ENCODE assay signal across 9 cellular contexts in genomic region chr5:87243161-87243877, GRCh38. TPM values are rescaled to one million over a fixed set of nuclear protein-coding genes. Genes with fewer than 3 reads are reported as not detected.
A peak's percentile ranks its signal among the peaks of the same experiment; 100 is the strongest.
DNase-seq lines count a peak whose midpoint lies in the region; TF ChIP-seq lines count a peak whose summit lies in the region.
"Had no signal": no experiment of that assay in that cellular context is flagged by ENCODE, and none has a peak within 500 bp of the region (broad histone marks: within the 10 kb centered on the region; RNA-seq: fewer than 3 reads in every experiment).

No MANE protein-coding gene starts in this region.

- no peaks in the 10 kb centered on the region for H3K36me3 Mint-ChIP-seq in HFFc6 (ENCODE audit: low read depth)

- H3K27ac Mint-ChIP-seq in HFFc6 = peak overlapping the region; percentile 66
- H3K27ac Mint-ChIP-seq: activated T-cell treated with anti-CD3 and anti-CD28 coated beads, Interleukin-2, amount 50 U/mL, for 72 hours had no signal

- H3K36me3 ChIP-seq in uterus (no peaks in the 10 kb centered on the region), vagina (no peaks in the 10 kb centered on the region)

- DNase-seq in ACHN (peak; percentile 42), HFFc6 (peak; percentile 75), amniotic epithelial cell (ENCODE audit: low read depth) (peak; percentile 90), kidney glomerular epithelial cell (lab: John Stamatoyannopoulos, UW) (peak; percentile 66), uterus (no peak), NCI-H146 (lab: John Stamatoyannopoulos, UW) (no peak), vagina (ENCODE audit: extremely low spot score in 2 of 2) (no peak)
- no peak for DNase-seq in activated naive CD4-positive, alpha-beta T cell treated with anti-CD3 and anti-CD28 coated beads, Interleukin-2, amount 50 U/mL, for 16 hours
- DNase-seq: activated T-cell treated with anti-CD3 and anti-CD28 coated beads, Interleukin-2, amount 50 U/mL, for 72 hours had no signal

- H3K9me3 Mint-ChIP-seq in HFFc6 = no peaks in the 10 kb centered on the region

- intact Hi-C loops in uterus (cut with DNase I; ENCODE audit: low total_unique reads) = no loop called here
- intact Hi-C loops in vagina (cut with DNase I) = no loop called here

- H3K4me3 Mint-ChIP-seq in HFFc6 = no peak overlapping the region

- in situ Hi-C loops in ACHN (cut with HindIII; ENCODE audit: low pct_ligation_motif_present, low pct_unique_long_range_greater_than_20kb, low sequenced_read_pairs) = no loop called here

- H3K27ac ChIP-seq in uterus (no peak overlapping the region), vagina (no peak overlapping the region)

- TF ChIP-seq CTCF in HFFc6 (IDR thresholded peaks at IDR 0.05) = no peak
- no peak for TF ChIP-seq CTCF in uterus (IDR thresholded peaks at IDR 0.05)
- TF ChIP-seq CTCF in vagina (IDR thresholded peaks at IDR 0.05) = no peak

- H3K9me3 ChIP-seq in uterus = no peaks in the 10 kb centered on the region
- no peaks in the 10 kb centered on the region for H3K9me3 ChIP-seq in vagina

- H3K4me3 ChIP-seq in uterus (no peak overlapping the region), vagina (no peak overlapping the region)

- H3K4me1 Mint-ChIP-seq in HFFc6 (ENCODE audit: low read depth) = peaks cover 30% of the 10 kb centered on the region

- TF ChIP-seq POLR2A in uterus (IDR thresholded peaks at IDR 0.05) = no peak
- TF ChIP-seq POLR2A in vagina (IDR thresholded peaks at IDR 0.05) = no peak

- H3K4me1 ChIP-seq in uterus = no peaks in the 10 kb centered on the region
- no peaks in the 10 kb centered on the region for H3K4me1 ChIP-seq in vagina

- H3K27me3 ChIP-seq in uterus = no peaks in the 10 kb centered on the region
- no peaks in the 10 kb centered on the region for H3K27me3 ChIP-seq in vagina

- H3K27me3 Mint-ChIP-seq in HFFc6 (ENCODE audit: insufficient read depth) = no peaks in the 10 kb centered on the region

RNA-seq across cellular contexts. Expression of gene RASA1, which starts 24.4 kb away (rescaled TPM):
- 10 to 100 TPM; 61.6 to 89.8 (median 64.9) TPM for total RNA-seq in HFFc6 (2021; fragmentation: NEBNext Ultra II Directional; extraction: Animal tissue kit (Norgen Biotek cat#: 25700))
- total RNA-seq in uterus (10 to 100 TPM; 25.9 to 59.9 (median 46.3) TPM), vagina (22.1 TPM)

Comparison
In these comparisons a context has a peak if more than half of its experiments do, and no peak if none do; other contexts are left out.
1. DNase-seq: peak in ACHN (single experiment), HFFc6 (single experiment), amniotic epithelial cell (single experiment) and kidney glomerular epithelial cell (single experiment); none in activated naive CD4-positive, alpha-beta T cell treated with anti-CD3 and anti-CD28 coated beads, Interleukin-2, amount 50 U/mL, for 16 hours (single experiment), uterus (0 of 2), NCI-H146 (single experiment) and vagina (0 of 2).